In genomic region chr1:156282143-156282478, GRCh38 we compare ENCODE assay signal across 8 cellular contexts. TPM values are rescaled to one million over a fixed set of nuclear protein-coding genes. Genes with fewer than 3 reads are reported as not detected.
DNase-seq lines count a peak whose midpoint lies in the region; ATAC-seq and TF ChIP-seq lines count a peak whose summit lies in the region.

No MANE protein-coding gene starts in this region.

- peak overlapping the region; percentile 75 for H3K4me3 ChIP-seq in DOHH2 (ENCODE audit: low read length)
- peak overlapping the region; percentile 99 for H3K4me3 ChIP-seq in SU-DHL-6 (ENCODE audit: insufficient read depth, low read length, poor library complexity, severe bottlenecking)
- peak overlapping the region; percentile 97 for H3K4me3 ChIP-seq in fibroblast of the aortic adventitia (ENCODE audit: low read depth, low read length)

- no peaks in the 10 kb centered on the region for H3F3A ChIP-seq in DOHH2 (ENCODE audit: control insufficient read depth, insufficient read depth)
- H3F3A ChIP-seq in SU-DHL-6 (ENCODE audit: insufficient read depth): 0 out of 2 replicates have a peak, but pooled peaks cover 4% of the 10 kb centered on the region

- H3K27me3 Mint-ChIP-seq in progenitor cell of endocrine pancreas: no peaks in the 10 kb centered on the region

- H3K27me3 ChIP-seq in DOHH2 (ENCODE audit: control insufficient read depth, low read length): no peaks in the 10 kb centered on the region
- no peaks in the 10 kb centered on the region for H3K27me3 ChIP-seq in SU-DHL-6 (ENCODE audit: low read length)

- H4K20me1 ChIP-seq in DOHH2 (ENCODE audit: control insufficient read depth, insufficient read depth, low read depth, low read length): peaks cover 15% of the 10 kb centered on the region; the same call in 1 of the 2 replicates
- H4K20me1 ChIP-seq in SU-DHL-6 (ENCODE audit: low read depth, low read length): no peaks in the 10 kb centered on the region

- no peak overlapping the region for H2AFZ ChIP-seq in SU-DHL-6 (ENCODE audit: low read depth, low read length, severe bottlenecking)

- H3K79me2 ChIP-seq in DOHH2 (ENCODE audit: control insufficient read depth, low read length) (peaks cover 65% of the 10 kb centered on the region), SU-DHL-6 (ENCODE audit: insufficient read depth, low read length) (peaks cover 43% of the 10 kb centered on the region)

- peaks cover 28% of the 10 kb centered on the region for H3K4me1 Mint-ChIP-seq in progenitor cell of endocrine pancreas (ENCODE audit: low read depth)

- TF ChIP-seq CTCF in DOHH2 (IDR thresholded peaks at IDR 0.05; ENCODE audit: low read depth, low read length, poor library complexity, severe bottlenecking): no peak
- no peak for TF ChIP-seq CTCF in SU-DHL-6 (IDR thresholded peaks at IDR 0.05; ENCODE audit: insufficient read depth, low read length, poor library complexity, severe bottlenecking)
- no peak for TF ChIP-seq CTCF in fibroblast of the aortic adventitia (IDR thresholded peaks at IDR 0.05; ENCODE audit: insufficient read depth, low read length)
- TF ChIP-seq CTCF in progenitor cell of endocrine pancreas (IDR thresholded peaks at IDR 0.05; ENCODE audit: unreplicated experiment): no peak

- H3K27ac ChIP-seq in DOHH2 (ENCODE audit: low read depth, low read length): peak overlapping the region; percentile 58
- peak overlapping the region; percentile 66 for H3K27ac ChIP-seq in SU-DHL-6 (ENCODE audit: low read depth, low read length)

- H3K36me3 Mint-ChIP-seq in progenitor cell of endocrine pancreas (ENCODE audit: insufficient read depth): peaks cover 5% of the 10 kb centered on the region

- DNase-seq in fibroblast of the aortic adventitia (ENCODE audit: low read depth): no peak
- no peak for DNase-seq in progenitor cell of endocrine pancreas (ENCODE audit: low spot score, unreplicated experiment)
- no peak for DNase-seq in epidermal melanocyte (ENCODE audit: insufficient read length, low spot score)
- DNase-seq in cerebellar nuclear complex (lab: John Stamatoyannopoulos, UW): no peak
- DNase-seq in activated CD4-positive, alpha-beta T cell treated with anti-CD3 and anti-CD28 coated beads, Interleukin-2, amount 50 U/mL, for 1 hour: no peak

- no peaks in the 10 kb centered on the region for H3K9me3 Mint-ChIP-seq in progenitor cell of endocrine pancreas (ENCODE audit: low read depth)

- H3K4me3 Mint-ChIP-seq in progenitor cell of endocrine pancreas (ENCODE audit: low read depth): peak overlapping the region; percentile 88

- H3K36me3 ChIP-seq in DOHH2 (ENCODE audit: control insufficient read depth, low read length) (peaks cover 50% of the 10 kb centered on the region), SU-DHL-6 (ENCODE audit: low read length) (0 out of 2 replicates have a peak, but pooled peaks cover 8% of the 10 kb centered on the region)

- peaks cover 27% of the 10 kb centered on the region for H3K4me1 ChIP-seq in DOHH2 (ENCODE audit: control insufficient read depth, low read length)

- peak; percentile 4 for ATAC-seq in HG03159 (IDR thresholded peaks at IDR 0.05; ENCODE audit: unreplicated experiment)

- peak overlapping the region; percentile 90 for H3K9ac ChIP-seq in SU-DHL-6 (ENCODE audit: low read length)

- H3K4me2 ChIP-seq in DOHH2 (ENCODE audit: low read length) (peak overlapping the region; percentile 99), SU-DHL-6 (ENCODE audit: low read depth, low read length, poor library complexity, severe bottlenecking) (peak overlapping the region; percentile 70)

- H3K9me2 ChIP-seq in DOHH2 (replicated peaks; ENCODE audit: control insufficient read depth, low read length): no peaks in the 10 kb centered on the region
- H3K9me2 ChIP-seq in SU-DHL-6 (replicated peaks; ENCODE audit: insufficient read depth, low read length): no peaks in the 10 kb centered on the region

- peak overlapping the region; percentile 96 for H3K27ac Mint-ChIP-seq in progenitor cell of endocrine pancreas

- H3K9me3 ChIP-seq in DOHH2 (ENCODE audit: control insufficient read depth, insufficient read depth, low read length) (no peaks in the 10 kb centered on the region), SU-DHL-6 (ENCODE audit: insufficient read depth, low read length) (no peaks in the 10 kb centered on the region)

RNA-seq across cellular contexts. Expression of gene SMG5, which starts 0.5 kb away (rescaled TPM):
- total RNA-seq in fibroblast of the aortic adventitia (ENCODE audit: low replicate concordance) (29.9 and 43.3 TPM in 2 replicates), progenitor cell of endocrine pancreas (114 TPM in 2 replicates)

RNA-seq across cellular contexts. Expression of gene TMEM79, which starts 2.0 kb away (rescaled TPM):
- 1.4 and 2.1 TPM in 2 replicates for total RNA-seq in fibroblast of the aortic adventitia (ENCODE audit: low replicate concordance)
- total RNA-seq in progenitor cell of endocrine pancreas: 5.1 and 5.9 TPM in 2 replicates

RNA-seq across cellular contexts. Expression of gene GLMP, which starts 13.4 kb away (rescaled TPM):
- total RNA-seq in fibroblast of the aortic adventitia (ENCODE audit: low replicate concordance): 62.4 and 71.5 TPM in 2 replicates
- 57.1 and 59.3 TPM in 2 replicates for total RNA-seq in progenitor cell of endocrine pancreas

RNA-seq across cellular contexts. Expression of gene VHLL, which starts 17.0 kb away (rescaled TPM):
- total RNA-seq in fibroblast of the aortic adventitia (ENCODE audit: low replicate concordance): not detected in 2 replicates
- total RNA-seq in progenitor cell of endocrine pancreas: 0.46 TPM in 1 of 2 replicates, not detected in the other

RNA-seq across cellular contexts. Expression of gene PAQR6, which starts 34.3 kb away (rescaled TPM):
- total RNA-seq in fibroblast of the aortic adventitia (ENCODE audit: low replicate concordance): 0.63 TPM in 1 of 2 replicates, not detected in the other
- total RNA-seq in progenitor cell of endocrine pancreas: 21.5 and 22.3 TPM in 2 replicates
